26 cellular contexts compared by ENCODE assay signal in the genomic region with DNA sequence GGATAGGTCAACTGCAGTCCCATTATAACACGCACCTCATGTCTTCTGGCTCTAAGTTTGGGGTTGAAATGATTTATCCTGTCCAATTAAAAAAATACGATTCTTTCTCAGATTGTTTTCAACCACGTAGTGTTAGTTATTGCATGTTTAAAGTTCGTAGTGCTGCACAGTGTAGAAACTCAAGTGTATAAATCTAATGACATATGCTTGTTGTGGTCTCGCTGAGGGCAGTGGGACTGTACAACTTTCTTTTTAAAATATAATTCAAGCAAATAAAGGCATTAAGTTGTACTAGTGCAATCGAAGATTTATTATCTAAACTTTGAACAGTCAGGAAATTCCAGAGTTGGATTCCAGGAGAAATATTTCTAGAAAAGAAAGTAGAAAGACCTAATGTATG.
"Had no signal": no experiment of that assay in that cellular context is flagged by ENCODE, and none has a peak within 500 bp of the region (broad histone marks: within the 10 kb centered on the region; RNA-seq: fewer than 3 reads in every experiment).

No MANE protein-coding gene starts in this region.

- H2AFZ ChIP-seq: hepatocyte had no signal

- H3K36me3 ChIP-seq: heart right ventricle, left lung, lower lobe of right lung, ovary, prostate gland, tibial nerve, upper lobe of left lung, vagina had no signal

- H3K4me3 Mint-ChIP-seq: mesothelial cell of epicardium; naive B cell; natural killer cell; stimulated activated memory B cell treated with anti-CD40 and anti-IgM and Interleukin-4, amounts not matched to agents 10 μg/mL and 1 μg/mL and 100 μg/mL, for 72 hours; stimulated activated naive CD8-positive, alpha-beta T cell treated with anti-CD3 and anti-CD28 coated beads, Interleukin-15, amount 100 ng/mL, for 72 hours had no signal

- H3K27ac ChIP-seq: heart right ventricle, hepatocyte, left lung, lower lobe of right lung, ovary, prostate gland, tibial nerve, upper lobe of left lung, vagina had no signal

- H3K9me3 ChIP-seq: heart right ventricle, left lung, lower lobe of right lung, ovary, prostate gland, tibial nerve, upper lobe of left lung, vagina had no signal

- H3K27ac Mint-ChIP-seq: naive B cell; natural killer cell; stimulated activated memory B cell treated with anti-CD40 and anti-IgM and Interleukin-4, amounts not matched to agents 10 μg/mL and 1 μg/mL and 100 μg/mL, for 72 hours; stimulated activated naive CD8-positive, alpha-beta T cell treated with anti-CD3 and anti-CD28 coated beads, Interleukin-15, amount 100 ng/mL, for 72 hours had no signal

- H3K4me3 ChIP-seq: heart right ventricle, hepatocyte, left lung, lower lobe of right lung, ovary, prostate gland, smooth muscle cell, tibial nerve, upper lobe of left lung, vagina had no signal

- H3K9me3 Mint-ChIP-seq: mesothelial cell of epicardium; naive B cell; natural killer cell; stimulated activated memory B cell treated with anti-CD40 and anti-IgM and Interleukin-4, amounts not matched to agents 10 μg/mL and 1 μg/mL and 100 μg/mL, for 72 hours; stimulated activated naive CD8-positive, alpha-beta T cell treated with anti-CD3 and anti-CD28 coated beads, Interleukin-15, amount 100 ng/mL, for 72 hours had no signal

- H3K36me3 Mint-ChIP-seq: mesothelial cell of epicardium; naive B cell; natural killer cell; stimulated activated memory B cell treated with anti-CD40 and anti-IgM and Interleukin-4, amounts not matched to agents 10 μg/mL and 1 μg/mL and 100 μg/mL, for 72 hours had no signal

- DNase-seq: heart right ventricle; islet precursor cell; kidney glomerular epithelial cell; left cardiac atrium; left lung; lower lobe of right lung; mammary epithelial cell; mesendoderm; naive B cell; natural killer cell; ovary; stimulated activated CD4-positive, alpha-beta T cell treated with anti-CD3 and anti-CD28 coated beads, Interleukin-1b, Interleukin-23, amount 100 ng/mL, for 48 hours; stimulated activated CD4-positive, alpha-beta T cell treated with anti-CD3 and anti-CD28 coated beads, Interleukin-2, amount 100 ng/mL, for 48 hours; stimulated activated CD4-positive, alpha-beta T cell treated with anti-CD3 and anti-CD28 coated beads, Interleukin-4, amount 100 ng/mL, for 4 hours; stimulated activated CD8-positive, alpha-beta memory T cell treated with anti-CD3 and anti-CD28 coated beads, Interleukin-4, amount 100 ng/mL, for 48 hours; stimulated activated naive CD4-positive, alpha-beta T cell treated with Interleukin-2 at 50 U/mL for 16 hours; stimulated activated naive CD8-positive, alpha-beta T cell treated with anti-CD3 and anti-CD28 coated beads, Interleukin-15, amount 100 ng/mL, for 72 hours; substantia nigra; upper lobe of left lung had no signal

- H3K27me3 ChIP-seq: hepatocyte, left lung, ovary, upper lobe of left lung, vagina had no signal

- H3K4me1 ChIP-seq: left lung, lower lobe of right lung, prostate gland, tibial nerve, upper lobe of left lung, vagina had no signal

- H3K4me1 Mint-ChIP-seq: naive B cell; natural killer cell; stimulated activated memory B cell treated with anti-CD40 and anti-IgM and Interleukin-4, amounts not matched to agents 10 μg/mL and 1 μg/mL and 100 μg/mL, for 72 hours; stimulated activated naive CD8-positive, alpha-beta T cell treated with anti-CD3 and anti-CD28 coated beads, Interleukin-15, amount 100 ng/mL, for 72 hours had no signal

- H3K4me2 ChIP-seq: hepatocyte, smooth muscle cell had no signal
